ENCODE assay signal across 1 cellular context in genomic region chr2:17030070-17030469, GRCh38.
A peak's percentile ranks its signal among the peaks of the same experiment; 100 is the strongest.
TF ChIP-seq lines count a peak whose summit lies in the region.

No MANE protein-coding gene starts in this region.

TF ChIP-seq in SK-N-SH, 30 proteins besides CTCF, POLR2A, EP300 and RAD21 (continued from another document):
- TF ChIP-seq RFX5 (IDR thresholded peaks at IDR 0.05; ENCODE audit: low read length) = peak; percentile 19; the same call in 1 of the 2 replicates
- peak; percentile 50; the same call in 1 of the 2 replicates for TF ChIP-seq MXI1 (IDR thresholded peaks at IDR 0.05; ENCODE audit: low read depth, low read length)
- no peak for TF ChIP-seq REST (IDR thresholded peaks at IDR 0.05; ENCODE audit: low read depth, low read length)
- TF ChIP-seq JUND (IDR thresholded peaks at IDR 0.05) = no peak
- TF ChIP-seq SIN3A (IDR thresholded peaks at IDR 0.05; ENCODE audit: borderline replicate concordance, low read depth, low read length) = no peak
- TF ChIP-seq GABPA (IDR thresholded peaks at IDR 0.05; ENCODE audit: low read depth) = no peak
- no peak for TF ChIP-seq EZH2phosphoT487 (IDR thresholded peaks at IDR 0.05; ENCODE audit: borderline replicate concordance, low read depth)
- TF ChIP-seq, protein P1, sequence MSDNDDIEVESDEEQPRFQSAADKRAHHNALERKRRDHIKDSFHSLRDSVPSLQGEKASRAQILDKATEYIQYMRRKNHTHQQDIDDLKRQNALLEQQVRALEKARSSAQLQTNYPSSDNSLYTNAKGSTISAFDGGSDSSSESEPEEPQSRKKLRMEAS (IDR thresholded peaks at IDR 0.05; ENCODE audit: low read depth) = no peak
- peak; percentile 42; the same call in 1 of the 2 replicates for TF ChIP-seq POLR2AphosphoS5 (IDR thresholded peaks at IDR 0.05; ENCODE audit: low read depth, low read length)
- TF ChIP-seq, protein P2, sequence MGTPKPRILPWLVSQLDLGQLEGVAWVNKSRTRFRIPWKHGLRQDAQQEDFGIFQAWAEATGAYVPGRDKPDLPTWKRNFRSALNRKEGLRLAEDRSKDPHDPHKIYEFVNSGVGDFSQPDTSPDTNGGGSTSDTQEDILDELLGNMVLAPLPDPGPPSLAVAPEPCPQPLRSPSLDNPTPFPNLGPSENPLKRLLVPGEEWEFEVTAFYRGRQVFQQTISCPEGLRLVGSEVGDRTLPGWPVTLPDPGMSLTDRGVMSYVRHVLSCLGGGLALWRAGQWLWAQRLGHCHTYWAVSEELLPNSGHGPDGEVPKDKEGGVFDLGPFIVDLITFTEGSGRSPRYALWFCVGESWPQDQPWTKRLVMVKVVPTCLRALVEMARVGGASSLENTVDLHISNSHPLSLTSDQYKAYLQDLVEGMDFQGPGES (IDR thresholded peaks at IDR 0.05; ENCODE audit: low read depth, low read length) = no peak
- TF ChIP-seq TCF12 (IDR thresholded peaks at IDR 0.05) = peak; percentile 65
- peak; percentile 100 for TF ChIP-seq GATA2 (CRISPR knock-in tag; IDR thresholded peaks at IDR 0.05)
- peak; percentile 99 for TF ChIP-seq FOXJ3 (CRISPR knock-in tag; IDR thresholded peaks at IDR 0.05)
- no peak for TF ChIP-seq USF2 (IDR thresholded peaks at IDR 0.05; ENCODE audit: borderline replicate concordance, low read depth, low read length)
- TF ChIP-seq, protein P3, sequence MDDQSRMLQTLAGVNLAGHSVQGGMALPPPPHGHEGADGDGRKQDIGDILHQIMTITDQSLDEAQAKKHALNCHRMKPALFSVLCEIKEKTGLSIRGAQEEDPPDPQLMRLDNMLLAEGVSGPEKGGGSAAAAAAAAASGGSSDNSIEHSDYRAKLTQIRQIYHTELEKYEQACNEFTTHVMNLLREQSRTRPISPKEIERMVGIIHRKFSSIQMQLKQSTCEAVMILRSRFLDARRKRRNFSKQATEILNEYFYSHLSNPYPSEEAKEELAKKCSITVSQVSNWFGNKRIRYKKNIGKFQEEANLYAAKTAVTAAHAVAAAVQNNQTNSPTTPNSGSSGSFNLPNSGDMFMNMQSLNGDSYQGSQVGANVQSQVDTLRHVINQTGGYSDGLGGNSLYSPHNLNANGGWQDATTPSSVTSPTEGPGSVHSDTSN (IDR thresholded peaks at IDR 0.05) = no peak
